ENCODE assay signal across 18 cellular contexts in the genomic region with DNA sequence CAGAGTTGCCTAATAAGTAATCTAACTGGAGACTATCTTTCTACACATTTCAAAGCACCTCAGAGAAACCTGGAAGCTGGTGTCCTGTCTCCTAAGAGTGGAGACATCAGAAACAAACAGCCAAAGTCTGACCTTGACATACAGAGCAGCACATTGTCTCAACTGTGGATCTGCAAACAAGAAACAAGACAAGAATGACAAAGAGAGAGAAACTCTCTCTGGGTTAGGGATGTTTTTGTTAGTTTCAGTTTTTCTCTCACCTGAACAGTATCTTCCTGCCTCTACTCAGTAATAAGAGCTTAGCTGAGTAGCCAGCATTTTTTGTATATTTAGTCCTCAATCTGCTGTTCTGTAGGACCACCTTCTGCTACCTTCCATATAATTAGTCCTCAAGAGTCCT.
"Had no signal": no experiment of that assay in that cellular context is flagged by ENCODE, and none has a peak within 500 bp of the region (broad histone marks: within the 10 kb centered on the region; RNA-seq: fewer than 3 reads in every experiment).

No MANE protein-coding gene starts in this region.

- H3K27ac Mint-ChIP-seq: nephron; stimulated activated memory B cell treated with anti-CD40 and anti-IgM and Interleukin-4, amounts not matched to agents 10 μg/mL and 1 μg/mL and 100 μg/mL, for 72 hours; stimulated activated naive CD8-positive, alpha-beta T cell treated with anti-CD3 and anti-CD28 coated beads, Interleukin-15, Interleukin-2, amounts not matched to agents 100 ng/mL and 50 ng/mL, for 24 hours had no signal

- H3K27me3 Mint-ChIP-seq: stimulated activated memory B cell treated with anti-CD40 and anti-IgM and Interleukin-4, amounts not matched to agents 10 μg/mL and 1 μg/mL and 100 μg/mL, for 72 hours had no signal

- ATAC-seq: heart left ventricle; sciatic nerve; stimulated activated memory B cell treated with anti-CD40 and anti-IgM and Interleukin-4, amounts not matched to agents 10 μg/mL and 1 μg/mL and 100 μg/mL, for 72 hours had no signal

- DNase-seq: dorsolateral prefrontal cortex; effector CD8-positive, alpha-beta T cell; heart left ventricle; hippocampal formation; mesendoderm; naive B cell; occipital lobe; spleen; stimulated activated CD4-positive, alpha-beta T cell treated with anti-CD3 and anti-CD28 coated beads, Interleukin-15, amount 100 ng/mL, for 24 hours; stimulated activated CD4-positive, alpha-beta T cell treated with anti-CD3 and anti-CD28 coated beads, Interleukin-1b, Interleukin-23, amount 100 ng/mL, for 48 hours; stimulated activated CD4-positive, alpha-beta T cell treated with anti-CD3 and anti-CD28 coated beads, Interleukin-4, amount 100 ng/mL, for 24 hours; tibial artery; upper lobe of left lung; uterus had no signal

- H3K4me1 Mint-ChIP-seq: nephron had no signal

- H3K4me3 Mint-ChIP-seq: nephron; stimulated activated memory B cell treated with anti-CD40 and anti-IgM and Interleukin-4, amounts not matched to agents 10 μg/mL and 1 μg/mL and 100 μg/mL, for 72 hours; stimulated activated naive CD8-positive, alpha-beta T cell treated with anti-CD3 and anti-CD28 coated beads, Interleukin-15, Interleukin-2, amounts not matched to agents 100 ng/mL and 50 ng/mL, for 24 hours had no signal
